ENCODE assay signal across 24 cellular contexts in the genomic region with DNA sequence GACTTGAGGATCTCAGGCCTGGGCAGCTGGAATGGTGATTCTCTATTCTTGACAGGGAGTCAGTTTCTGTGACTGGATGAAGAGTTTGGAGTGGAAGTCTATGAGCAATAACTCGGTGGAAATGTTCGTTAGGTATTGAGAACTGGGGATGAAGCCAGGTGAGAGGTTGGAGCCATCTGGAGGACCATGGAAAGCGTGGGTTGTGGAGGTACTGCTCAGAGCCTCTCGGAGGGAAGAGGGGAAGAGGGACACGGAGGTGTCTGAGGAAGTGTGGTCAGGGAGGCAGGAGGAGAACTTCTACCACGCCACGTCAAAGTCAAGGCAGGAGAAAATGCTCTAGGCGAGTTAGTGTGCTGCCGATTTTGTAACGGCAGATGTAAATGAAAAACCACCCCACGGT.
DNase-seq lines count a peak whose midpoint lies in the region; ATAC-seq and TF ChIP-seq lines count a peak whose summit lies in the region.
"Had no signal": no experiment of that assay in that cellular context is flagged by ENCODE, and none has a peak within 500 bp of the region (broad histone marks: within the 10 kb centered on the region; RNA-seq: fewer than 3 reads in every experiment).

No MANE protein-coding gene starts in this region.

- no peak for TF ChIP-seq CTCF in MM.1S (IDR thresholded peaks at IDR 0.05; ENCODE audit: low read length)

- H3K4me2 ChIP-seq in MM.1S (ENCODE audit: low read depth, low read length) (peak overlapping the region; percentile 12; the same call in 1 of the 2 replicates), trophoblast cell (ENCODE audit: low read length) (no peak overlapping the region)
- H3K4me2 ChIP-seq: BLaER1 had no signal

- H3K4me1 ChIP-seq in MM.1S (ENCODE audit: low read length): no peaks in the 10 kb centered on the region
- peaks cover 3% of the 10 kb centered on the region in 2 experiments for H3K4me1 ChIP-seq in trophoblast cell (ENCODE audit: control insufficient read depth in 1 of 2, insufficient read depth in 2 of 2, low read length in 2 of 2)
- H3K4me1 ChIP-seq: BLaER1 had no signal

- H3K36me3 ChIP-seq in MM.1S (replicated peaks; ENCODE audit: insufficient read depth, low read length) (no peaks in the 10 kb centered on the region), trophoblast cell (ENCODE audit: control insufficient read depth in 1 of 2, insufficient read depth in 2 of 2, low read length in 2 of 2) (no peaks in the 10 kb centered on the region)
- H3K36me3 ChIP-seq: BE2C, BLaER1 had no signal

- H3K9me3 Mint-ChIP-seq in activated T-helper 17 cell treated with anti-CD3 and anti-CD28 coated beads, Interleukin-2, amount 50 U/mL, for 72 hours: peaks cover 5% of the 10 kb centered on the region

- no peak overlapping the region for H2BK5ac ChIP-seq in trophoblast cell (ENCODE audit: low read depth, low read length, poor library complexity)

- H3K27me3 ChIP-seq in MM.1S (replicated peaks; ENCODE audit: insufficient read depth, low read length) (no peaks in the 10 kb centered on the region), trophoblast cell (ENCODE audit: insufficient read depth, low read length) (no peaks in the 10 kb centered on the region)
- H3K27me3 ChIP-seq: BE2C, BLaER1 had no signal

- no peak overlapping the region for H2BK120ac ChIP-seq in trophoblast cell (ENCODE audit: insufficient read depth, low read length, poor library complexity)

- no peaks in the 10 kb centered on the region for H3F3A ChIP-seq in MM.1S (ENCODE audit: insufficient read depth, low read length)

- no peaks in the 10 kb centered on the region for H3K36me3 Mint-ChIP-seq in activated T-helper 17 cell treated with anti-CD3 and anti-CD28 coated beads, Interleukin-2, amount 50 U/mL, for 72 hours (ENCODE audit: low read depth)
- H3K36me3 Mint-ChIP-seq: CD14-positive monocyte; CD4-positive, alpha-beta memory T cell; CD4-positive, CD25-positive, alpha-beta regulatory T cell; CD8-positive, alpha-beta memory T cell had no signal

- no peak overlapping the region for H3K27ac Mint-ChIP-seq in activated T-helper 17 cell treated with anti-CD3 and anti-CD28 coated beads, Interleukin-2, amount 50 U/mL, for 72 hours
- H3K27ac Mint-ChIP-seq: CD14-positive monocyte; CD4-positive, alpha-beta memory T cell; CD4-positive, CD25-positive, alpha-beta regulatory T cell; CD8-positive, alpha-beta memory T cell had no signal

- H3K27ac ChIP-seq in MM.1S (ENCODE audit: low read length) (no peak overlapping the region), trophoblast cell (ENCODE audit: low read depth, low read length) (no peak overlapping the region)
- H3K27ac ChIP-seq: BLaER1 had no signal

- H3K9me3 ChIP-seq in MM.1S (replicated peaks; ENCODE audit: insufficient read depth, low read length): no peaks in the 10 kb centered on the region
- no peaks in the 10 kb centered on the region for H3K9me3 ChIP-seq in trophoblast cell (ENCODE audit: insufficient read depth, low read depth, low read length)
- H3K9me3 ChIP-seq: BE2C, BLaER1 had no signal

- no peak overlapping the region for H3K14ac ChIP-seq in trophoblast cell (ENCODE audit: low read length)

- H2AFZ ChIP-seq in MM.1S (ENCODE audit: low read length): peak overlapping the region; percentile 23; the same call in 1 of the 2 replicates
- no peak overlapping the region for H2AFZ ChIP-seq in trophoblast cell (ENCODE audit: insufficient read depth, low read length, poor library complexity)

- H4K12ac ChIP-seq in trophoblast cell (ENCODE audit: low read depth, low read length): no peak overlapping the region

- H4K8ac ChIP-seq in trophoblast cell (ENCODE audit: low read depth, low read length): no peak overlapping the region

- no peaks in the 10 kb centered on the region for H3K79me2 ChIP-seq in MM.1S (ENCODE audit: low read length)
- H3K79me2 ChIP-seq in trophoblast cell (ENCODE audit: control insufficient read depth, insufficient read depth, low read length, poor library complexity): no peaks in the 10 kb centered on the region

- no peak overlapping the region for H3K4me3 ChIP-seq in MM.1S (ENCODE audit: low read length)
- no peak overlapping the region for H3K4me3 ChIP-seq in trophoblast cell (ENCODE audit: low read depth, low read length)
- H3K4me3 ChIP-seq: BLaER1, GM12878 had no signal

- no peaks in the 10 kb centered on the region for H3K79me1 ChIP-seq in trophoblast cell (ENCODE audit: low read length)

- H3K4me3 Mint-ChIP-seq in activated T-helper 17 cell treated with anti-CD3 and anti-CD28 coated beads, Interleukin-2, amount 50 U/mL, for 72 hours: no peak overlapping the region
- H3K4me3 Mint-ChIP-seq: CD14-positive monocyte; CD4-positive, alpha-beta memory T cell; CD4-positive, CD25-positive, alpha-beta regulatory T cell; CD8-positive, alpha-beta memory T cell had no signal

- no CpG with 5 or more reads among the region's 11 CpGs for WGBS in trophoblast cell (ENCODE audit: extremely low coverage, insufficient coverage, insufficient read length)

- H3K27me3 Mint-ChIP-seq in activated T-helper 17 cell treated with anti-CD3 and anti-CD28 coated beads, Interleukin-2, amount 50 U/mL, for 72 hours: no peaks in the 10 kb centered on the region
- H3K27me3 Mint-ChIP-seq: CD4-positive, alpha-beta memory T cell; CD4-positive, CD25-positive, alpha-beta regulatory T cell had no signal

- H3K4me1 Mint-ChIP-seq in activated T-helper 17 cell treated with anti-CD3 and anti-CD28 coated beads, Interleukin-2, amount 50 U/mL, for 72 hours: no peaks in the 10 kb centered on the region
- H3K4me1 Mint-ChIP-seq: CD14-positive monocyte; CD4-positive, alpha-beta memory T cell; CD4-positive, CD25-positive, alpha-beta regulatory T cell; CD8-positive, alpha-beta memory T cell had no signal

- no peak overlapping the region for H3K18ac ChIP-seq in trophoblast cell (ENCODE audit: low read length)

- DNase-seq in MM.1S: no peak
- peak; percentile 19 for DNase-seq in cerebellum (ENCODE audit: low spot score)
- no peak for DNase-seq in trophoblast cell
- DNase-seq in activated CD4-positive, CD25-positive, alpha-beta regulatory T cell treated with anti-CD3 and anti-CD28 coated beads, Interleukin-2, amount 50 U/mL, for 72 hours: no peak
- DNase-seq: 8988T; ACHN; BE2C; C1 segment of cervical spinal cord; CD4-positive, alpha-beta memory T cell; CD4-positive, CD25-positive, alpha-beta regulatory T cell; CD8-positive, alpha-beta memory T cell; COR-L47; DMS 273 treated with DMSO at 0.1 percent for 48 hours; DMS153; DMS53; DMS79; DND-41; EL; GF-D8 had no signal

- H2AK5ac ChIP-seq in trophoblast cell (ENCODE audit: low read length): no peak overlapping the region

- no peak for ATAC-seq in GM18909 (IDR thresholded peaks at IDR 0.05; ENCODE audit: poor library complexity, unreplicated experiment)
- ATAC-seq in activated T-helper 17 cell treated with anti-CD3 and anti-CD28 coated beads, Interleukin-2, amount 50 U/mL, for 72 hours (replicated peaks): no peak
- ATAC-seq: GM12878 had no signal

- H3K4ac ChIP-seq in trophoblast cell (ENCODE audit: low read depth, low read length): no peak overlapping the region

- peak overlapping the region; percentile 7 for H4K91ac ChIP-seq in trophoblast cell (ENCODE audit: low read depth, low read length)

- no peak overlapping the region for H3K23ac ChIP-seq in trophoblast cell (ENCODE audit: low read length)

- H2BK12ac ChIP-seq in trophoblast cell (ENCODE audit: low read length): no peak overlapping the region

- no peaks in the 10 kb centered on the region for H3K9me2 ChIP-seq in MM.1S (replicated peaks; ENCODE audit: insufficient read depth, low read length)

- H3K9ac ChIP-seq in MM.1S (ENCODE audit: low read length) (no peak overlapping the region), trophoblast cell (ENCODE audit: low read length) (no peak overlapping the region)
- H3K9ac ChIP-seq: BLaER1 had no signal

- no peaks in the 10 kb centered on the region for H4K20me1 ChIP-seq in MM.1S (ENCODE audit: insufficient read depth, low read length)
- H4K20me1 ChIP-seq: BLaER1 had no signal
